Comparison of ENCODE assay signal across 1 cellular context in genomic region chr19:10089801-10090375, GRCh38.
TF ChIP-seq lines count a peak whose summit lies in the region.

No MANE protein-coding gene starts in this region.

TF ChIP-seq in HepG2, 621 proteins besides CTCF, POLR2A, EP300 and RAD21 (continues in another document):
- TF ChIP-seq ZMYM2 (CRISPR knock-in tag; IDR thresholded peaks at IDR 0.05), result peak; percentile 54; the same call in 1 of the 2 replicates
- TF ChIP-seq PRPF4 (IDR thresholded peaks at IDR 0.05; ENCODE audit: low read depth, low read length, poor library complexity, severe bottlenecking), result no peak
- 0 out of 2 replicates have a peak, but pooled peaks have one; percentile 30 for TF ChIP-seq ZNF333 (CRISPR knock-in tag; IDR thresholded peaks at IDR 0.05; ENCODE audit: borderline replicate concordance)
- peak; percentile 73 for TF ChIP-seq NR2F2 (IDR thresholded peaks at IDR 0.05; ENCODE audit: borderline replicate concordance, low read depth)
- TF ChIP-seq HDAC1 (CRISPR knock-in tag; IDR thresholded peaks at IDR 0.05), result peak; percentile 36; the same call in 1 of the 2 replicates
- no peak for TF ChIP-seq ZNF552 (CRISPR knock-in tag; IDR thresholded peaks at IDR 0.05; ENCODE audit: borderline replicate concordance)
- TF ChIP-seq ZNF296 (CRISPR knock-in tag; conservative IDR thresholded peaks at IDR 0.05), result no peak
- no peak for TF ChIP-seq SMAD1 (CRISPR knock-in tag; IDR thresholded peaks at IDR 0.05; ENCODE audit: borderline replicate concordance, low read depth)
- no peak for TF ChIP-seq RXRB (CRISPR knock-in tag; IDR thresholded peaks at IDR 0.05; ENCODE audit: borderline replicate concordance)
- TF ChIP-seq CEBPG (CRISPR knock-in tag; IDR thresholded peaks at IDR 0.05), result no peak
- TF ChIP-seq YEATS4 (CRISPR knock-in tag; IDR thresholded peaks at IDR 0.05; ENCODE audit: borderline replicate concordance), result no peak
- no peak for TF ChIP-seq ETV5 (CRISPR knock-in tag; IDR thresholded peaks at IDR 0.05; ENCODE audit: borderline replicate concordance)
- no peak for TF ChIP-seq JUND (CRISPR knock-in tag; IDR thresholded peaks at IDR 0.05)
- TF ChIP-seq MBNL3 (CRISPR knock-in tag; conservative IDR thresholded peaks at IDR 0.05), result no peak
- TF ChIP-seq ZNF256 (CRISPR knock-in tag; conservative IDR thresholded peaks at IDR 0.05), result no peak
- TF ChIP-seq LBX2 (CRISPR knock-in tag; IDR thresholded peaks at IDR 0.05; ENCODE audit: borderline replicate concordance), result no peak
- no peak for TF ChIP-seq TFE3 (CRISPR knock-in tag; IDR thresholded peaks at IDR 0.05)
- TF ChIP-seq ZFP41 (CRISPR knock-in tag; IDR thresholded peaks at IDR 0.05; ENCODE audit: borderline replicate concordance), result no peak
- TF ChIP-seq HNF4G (IDR thresholded peaks at IDR 0.05; ENCODE audit: borderline replicate concordance, low read depth, low read length), result peak; percentile 78
- TF ChIP-seq HNF4G (CRISPR knock-in tag; IDR thresholded peaks at IDR 0.05; ENCODE audit: borderline replicate concordance, low read depth), result no peak
- no peak for TF ChIP-seq ARID5B (CRISPR knock-in tag; IDR thresholded peaks at IDR 0.05)
- no peak for TF ChIP-seq ZBTB44 (CRISPR knock-in tag; IDR thresholded peaks at IDR 0.05)
- no peak for TF ChIP-seq ZKSCAN1 (IDR thresholded peaks at IDR 0.05; ENCODE audit: low read length)
- no peak for TF ChIP-seq ZMAT5 (CRISPR knock-in tag; IDR thresholded peaks at IDR 0.05; ENCODE audit: borderline replicate concordance, low read depth)
- no peak for TF ChIP-seq ZNF335 (CRISPR knock-in tag; IDR thresholded peaks at IDR 0.05)
- 0 out of 2 replicates have a peak, but pooled peaks have one; percentile 12 for TF ChIP-seq ZNF687 (CRISPR knock-in tag; IDR thresholded peaks at IDR 0.05)
- TF ChIP-seq HNF4A (CRISPR knock-in tag; IDR thresholded peaks at IDR 0.05), result peak; percentile 81
- TF ChIP-seq ZNF513 (CRISPR knock-in tag; conservative IDR thresholded peaks at IDR 0.05), result no peak
- peak; percentile 78 for TF ChIP-seq NR2F6 (IDR thresholded peaks at IDR 0.05)
- TF ChIP-seq NR2F6 (CRISPR knock-in tag; IDR thresholded peaks at IDR 0.05), result peak; percentile 76
- 0 out of 2 replicates have a peak, but pooled peaks have one; percentile 34 for TF ChIP-seq ZBTB21 (CRISPR knock-in tag; IDR thresholded peaks at IDR 0.05)
- TF ChIP-seq TRIM22 (IDR thresholded peaks at IDR 0.05), result no peak
- no peak for TF ChIP-seq ZFP62 (CRISPR knock-in tag; IDR thresholded peaks at IDR 0.05)
- TF ChIP-seq SP1 (IDR thresholded peaks at IDR 0.05), result no peak
- TF ChIP-seq SP1 (CRISPR knock-in tag; IDR thresholded peaks at IDR 0.05), result no peak
- no peak for TF ChIP-seq MTA1 (CRISPR knock-in tag; IDR thresholded peaks at IDR 0.05; ENCODE audit: borderline replicate concordance)
- no peak for TF ChIP-seq FOXA3 (CRISPR knock-in tag; IDR thresholded peaks at IDR 0.05)
- no peak for TF ChIP-seq LCORL (IDR thresholded peaks at IDR 0.05)
- no peak for TF ChIP-seq LCORL (CRISPR knock-in tag; IDR thresholded peaks at IDR 0.05)
- TF ChIP-seq ZC3H4 (CRISPR knock-in tag; IDR thresholded peaks at IDR 0.05; ENCODE audit: borderline replicate concordance), result no peak
- TF ChIP-seq SP4 (CRISPR knock-in tag; IDR thresholded peaks at IDR 0.05), result no peak
- TF ChIP-seq ZNF264 (CRISPR knock-in tag; IDR thresholded peaks at IDR 0.05), result no peak
- no peak for TF ChIP-seq ZNF768 (CRISPR knock-in tag; IDR thresholded peaks at IDR 0.05)
- no peak for TF ChIP-seq GZF1 (CRISPR knock-in tag; IDR thresholded peaks at IDR 0.05)
- TF ChIP-seq TFDP1 (CRISPR knock-in tag; IDR thresholded peaks at IDR 0.05; ENCODE audit: borderline replicate concordance), result no peak
- TF ChIP-seq ZNF292 (CRISPR knock-in tag; IDR thresholded peaks at IDR 0.05; ENCODE audit: borderline replicate concordance, low read depth), result no peak
- TF ChIP-seq ESRRA (CRISPR knock-in tag; IDR thresholded peaks at IDR 0.05; ENCODE audit: low read depth), result peak; percentile 58; the same call in 1 of the 2 replicates
- no peak for TF ChIP-seq ZNF101 (CRISPR knock-in tag; IDR thresholded peaks at IDR 0.05; ENCODE audit: borderline replicate concordance, low read depth)
- TF ChIP-seq REL (CRISPR knock-in tag; conservative IDR thresholded peaks at IDR 0.05), result no peak
- TF ChIP-seq ZSCAN29 (CRISPR knock-in tag; conservative IDR thresholded peaks at IDR 0.05), result no peak
